Comparison of ENCODE assay signal across 10 cellular contexts in genomic region chr3:32452009-32452408, GRCh38.
"Had no signal": no experiment of that assay in that cellular context is flagged by ENCODE, and none has a peak within 500 bp of the region (broad histone marks: within the 10 kb centered on the region; RNA-seq: fewer than 3 reads in every experiment).

No MANE protein-coding gene starts in this region.

- H3K4me3 ChIP-seq: pancreas, uterus had no signal

- H3K36me3 ChIP-seq: pancreas, uterus had no signal

- DNase-seq: activated CD4-positive, alpha-beta T cell treated with anti-CD3 and anti-CD28 coated beads, Interleukin-2, amount 10 ng/mL, durations not matched to agents 7 days and 5 days; activated naive CD4-positive, alpha-beta T cell treated with anti-CD3 and anti-CD28 coated beads, Interleukin-2, amount 50 U/mL, for 16 hours; brain microvascular endothelial cell; erythroblast; immature natural killer cell; left cardiac atrium; stimulated activated CD4-positive, alpha-beta T cell treated with anti-CD3 and anti-CD28 coated beads, Interleukin-2, amount 100 ng/mL, for 48 hours; uterus had no signal

- H3K27me3 ChIP-seq: brain microvascular endothelial cell, pancreas, uterus had no signal

- H3K4me1 ChIP-seq: pancreas, uterus had no signal

- ATAC-seq: left cardiac atrium, pancreas, WTC11 had no signal

- H3K27ac ChIP-seq: brain microvascular endothelial cell, pancreas, uterus had no signal

- H3K9me3 ChIP-seq: pancreas, uterus had no signal
